23 cellular contexts compared by ENCODE assay signal in the genomic region with DNA sequence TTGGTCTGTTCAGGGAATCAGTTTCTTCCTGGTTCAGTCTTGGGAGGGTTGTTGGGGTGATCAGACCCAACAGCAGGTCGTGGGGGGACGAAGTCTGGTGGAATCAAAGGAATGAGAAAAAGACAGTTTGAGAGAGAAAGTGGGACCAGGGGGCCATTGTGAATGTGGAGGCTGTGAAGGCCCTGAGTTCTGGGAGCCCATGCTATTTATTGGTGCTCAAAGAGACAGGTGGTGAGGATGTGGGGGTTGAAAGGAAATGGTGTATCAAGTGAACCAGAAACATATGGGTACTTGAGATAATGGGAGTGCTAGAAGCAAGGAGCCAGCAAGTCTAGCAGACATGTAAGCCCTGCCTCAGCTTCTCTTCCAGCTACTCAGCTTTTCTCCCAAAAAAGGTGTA.
"Had no signal": no experiment of that assay in that cellular context is flagged by ENCODE, and none has a peak within 500 bp of the region (broad histone marks: within the 10 kb centered on the region; RNA-seq: fewer than 3 reads in every experiment).

No MANE protein-coding gene starts in this region.

- H3K27ac Mint-ChIP-seq: activated naive CD8-positive, alpha-beta T cell treated with anti-CD3 and anti-CD28 coated beads, Interleukin-2, amount 50 U/mL, for 24 hours; T-helper 1 cell treated with Interleukin-12 subunit alpha and Interleukin-12 subunit beta and Interleukin-4 antibody, amounts not matched to agents 30 μg/mL and 1 μg/mL, for 36 hours had no signal

- H3K4me3 ChIP-seq: ascending aorta, body of pancreas, SJSA1 had no signal

- H3K9me3 ChIP-seq: body of pancreas had no signal

- ATAC-seq: activated CD4-positive, CD25-positive, alpha-beta regulatory T cell treated with anti-CD3 and anti-CD28 coated beads, Interleukin-2, amount 50 U/mL, for 24 hours; activated naive CD4-positive, alpha-beta T cell treated with anti-CD3 and anti-CD28 coated beads, Interleukin-2, amount 50 U/mL, for 72 hours; activated naive CD8-positive, alpha-beta T cell treated with anti-CD3 and anti-CD28 coated beads, Interleukin-2, amount 50 U/mL, for 24 hours; body of pancreas; PC-3; SK-N-SH treated with all-trans-retinoic acid at 6 μM for 48 hours had no signal

- H3K27me3 ChIP-seq: ascending aorta, body of pancreas, SJSA1 had no signal

- DNase-seq: activated CD4-positive, alpha-beta T cell treated with anti-CD3 and anti-CD28 coated beads for 48 hours; activated CD4-positive, alpha-beta T cell treated with anti-CD3 and anti-CD28 coated beads, Interleukin-2, amount 50 U/mL, for 4 hours; activated CD8-positive, alpha-beta memory T cell treated with anti-CD3 and anti-CD28 coated beads for 24 hours; activated naive CD8-positive, alpha-beta T cell treated with anti-CD3 and anti-CD28 coated beads, Interleukin-2, amount 50 U/mL, for 24 hours; amniotic stem cell; body of pancreas; central memory CD4-positive, alpha-beta T cell; Kasumi-1; NCI-H146; NCI-H187 treated with DMSO at 0.1 percent for 48 hours; NCI-H2081 treated with DMSO at 0.1 percent for 48 hours; NCI-H345; NCI-H510A; PC-3; SHP77 had no signal

- H3K4me1 ChIP-seq: ascending aorta, SJSA1 had no signal

- H3K27me3 Mint-ChIP-seq: activated naive CD8-positive, alpha-beta T cell treated with anti-CD3 and anti-CD28 coated beads, Interleukin-2, amount 50 U/mL, for 24 hours had no signal

- H3K27ac ChIP-seq: ascending aorta, body of pancreas, SJSA1 had no signal

- FAIRE-seq: bronchial epithelial cell, RCC 7860 had no signal

- H3K4me3 Mint-ChIP-seq: activated naive CD8-positive, alpha-beta T cell treated with anti-CD3 and anti-CD28 coated beads, Interleukin-2, amount 50 U/mL, for 24 hours; T-helper 1 cell treated with Interleukin-12 subunit alpha and Interleukin-12 subunit beta and Interleukin-4 antibody, amounts not matched to agents 30 μg/mL and 1 μg/mL, for 36 hours had no signal
